ENCODE assay signal across 34 cellular contexts in the genomic region with DNA sequence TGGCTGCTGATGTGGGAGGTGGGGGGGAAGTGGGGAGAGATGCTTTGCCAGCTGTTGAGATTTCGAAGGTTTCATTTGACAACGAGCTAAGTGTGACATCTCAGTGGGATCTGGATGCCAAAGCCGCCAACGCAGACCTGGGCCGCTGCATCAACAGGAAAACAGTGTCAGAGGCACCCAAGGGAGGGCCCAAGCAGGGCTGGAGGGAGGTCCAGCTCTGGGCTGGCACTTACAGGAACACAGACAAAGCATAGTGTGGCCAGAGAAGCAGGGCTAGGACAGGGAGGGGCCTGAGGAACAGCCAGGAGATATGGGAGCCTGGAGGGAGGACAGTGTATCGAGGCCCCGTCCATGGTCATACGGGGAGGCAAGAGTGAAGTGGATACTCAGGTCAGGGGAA.
DNase-seq lines count a peak whose midpoint lies in the region; ATAC-seq and TF ChIP-seq lines count a peak whose summit lies in the region.
"Had no signal": no experiment of that assay in that cellular context is flagged by ENCODE, and none has a peak within 500 bp of the region (broad histone marks: within the 10 kb centered on the region; RNA-seq: fewer than 3 reads in every experiment).

No MANE protein-coding gene starts in this region.

- H3K9me3 ChIP-seq in breast epithelium: peaks cover 0 to 2% of the 10 kb centered on the region in 2 donors
- H3K9me3 ChIP-seq: SJCRH30 had no signal

- CTCF ChIA-PET in MCF 10A (lab: Yijun Ruan, JAX): interaction anchor here (0.7 to 1.6 kb wide), 3 partner anchors 19 to 109 kb away, joined by 3 to 6 read pairs (median 4); no protein-coding TSS in a partner anchor

- H3K27ac Mint-ChIP-seq in MCF 10A (ENCODE audit: low read depth, unreplicated experiment): peak overlapping the region; percentile 49
- H3K27ac Mint-ChIP-seq in natural killer cell: no peak overlapping the region
- H3K27ac Mint-ChIP-seq: activated CD4-positive, alpha-beta T cell treated with anti-CD3 and anti-CD28 coated beads, Interleukin-2, amount 10 ng/mL, durations not matched to agents 24 days and 14 days; activated T-helper 2 cell treated with anti-CD3 and anti-CD28 coated beads, Interferon-gamma antibody, Interleukin-2, Interleukin-4, amounts not matched to agents 10 μg/mL and 5 μg/mL and 100 μg/mL, durations not matched to agents 14 hours and 24 hours and 36 hours; B cell; CD4-positive, alpha-beta memory T cell; effector memory CD8-positive, alpha-beta T cell; stimulated activated effector memory CD8-positive, alpha-beta T cell treated with anti-CD3 and anti-CD28 coated beads, Interleukin-12 subunit alpha, Interleukin-12 subunit beta, amount 100 ng/mL, for 72 hours had no signal

- H3K4me3 Mint-ChIP-seq in MCF 10A (ENCODE audit: unreplicated experiment) (no peak overlapping the region), natural killer cell (no peak overlapping the region)
- H3K4me3 Mint-ChIP-seq: activated CD4-positive, alpha-beta T cell treated with anti-CD3 and anti-CD28 coated beads, Interleukin-2, amount 10 ng/mL, durations not matched to agents 24 days and 14 days; B cell; CD4-positive, alpha-beta memory T cell; effector memory CD8-positive, alpha-beta T cell; naive B cell; stimulated activated effector memory CD8-positive, alpha-beta T cell treated with anti-CD3 and anti-CD28 coated beads, Interleukin-12 subunit alpha, Interleukin-12 subunit beta, amount 100 ng/mL, for 72 hours had no signal

- DNase-seq in MCF 10A (ENCODE audit: unreplicated experiment) (no peak), breast epithelium (ENCODE audit: low spot score in 2 of 2) (no peak), natural killer cell (no peak), T-helper 1 cell (no peak), posterior vena cava (ENCODE audit: low spot score) (no peak)
- DNase-seq: activated CD4-positive, alpha-beta T cell treated with anti-CD3 and anti-CD28 coated beads, Interleukin-2, amount 10 ng/mL, durations not matched to agents 24 days and 14 days; activated CD8-positive, alpha-beta memory T cell treated with anti-CD3 and anti-CD28 coated beads for 24 hours; activated T-cell treated with anti-CD3 and anti-CD28 coated beads for 4 hours; aorta; caudate nucleus; CD4-positive, alpha-beta memory T cell; cortex of kidney; effector memory CD8-positive, alpha-beta T cell; erythroblast; foreskin fibroblast; head of caudate nucleus; islet precursor cell; left ventricle myocardium superior; naive B cell; NCI-H1092; NCI-H187 treated with DMSO at 0.1 percent for 48 hours; NCI-H2227 treated with DMSO at 0.1 percent for 48 hours; NCI-H774; nucleus accumbens; SJCRH30; stimulated activated CD4-positive, alpha-beta T cell treated with anti-CD3 and anti-CD28 coated beads, Interleukin-15, amount 100 ng/mL, for 24 hours; T1000; WERI-Rb-1 had no signal

- H3K4me1 Mint-ChIP-seq in MCF 10A (ENCODE audit: insufficient read depth, unreplicated experiment) (peaks cover 9% of the 10 kb centered on the region), natural killer cell (no peaks in the 10 kb centered on the region)
- H3K4me1 Mint-ChIP-seq: activated CD4-positive, alpha-beta T cell treated with anti-CD3 and anti-CD28 coated beads, Interleukin-2, amount 10 ng/mL, durations not matched to agents 24 days and 14 days; B cell; CD4-positive, alpha-beta memory T cell; stimulated activated effector memory CD8-positive, alpha-beta T cell treated with anti-CD3 and anti-CD28 coated beads, Interleukin-12 subunit alpha, Interleukin-12 subunit beta, amount 100 ng/mL, for 72 hours had no signal

- H3K9me3 Mint-ChIP-seq in MCF 10A (ENCODE audit: unreplicated experiment) (no peaks in the 10 kb centered on the region), natural killer cell (no peaks in the 10 kb centered on the region)
- H3K9me3 Mint-ChIP-seq: activated CD4-positive, alpha-beta T cell treated with anti-CD3 and anti-CD28 coated beads, Interleukin-2, amount 10 ng/mL, durations not matched to agents 24 days and 14 days; activated naive CD4-positive, alpha-beta T cell treated with anti-CD3 and anti-CD28 coated beads, Interleukin-2, amount 50 U/mL, for 72 hours; activated T-helper 2 cell treated with anti-CD3 and anti-CD28 coated beads, Interferon-gamma antibody, Interleukin-2, Interleukin-4, amounts not matched to agents 10 μg/mL and 5 μg/mL and 100 μg/mL, durations not matched to agents 14 hours and 24 hours and 36 hours; effector memory CD8-positive, alpha-beta T cell; stimulated activated effector memory CD8-positive, alpha-beta T cell treated with anti-CD3 and anti-CD28 coated beads, Interleukin-12 subunit alpha, Interleukin-12 subunit beta, amount 100 ng/mL, for 72 hours had no signal

- H3K27me3 ChIP-seq in breast epithelium: no peaks in the 10 kb centered on the region
- H3K27me3 ChIP-seq: SJCRH30 had no signal

- TF ChIP-seq POLR2A in breast epithelium (IDR thresholded peaks at IDR 0.05): no peak

- BruUV-seq in MCF 10A (replicated peaks; lab: Mats Ljungman, UMichigan): no TSS peak

- intact Hi-C loops in MCF 10A (cut with micrococcal nuclease) (no loop called here), breast epithelium (cut with DNase I; ENCODE audit: low total_unique reads) (no loop called here), natural killer cell (cut with micrococcal nuclease) (no loop called here), posterior vena cava (cut with DNase I) (loop anchor here in 1 of 2 donors (10.0 kb wide), 1 partner anchor 312 kb away; a partner anchor contains a TSS)

- no peaks in the 10 kb centered on the region for H3K4me1 ChIP-seq in breast epithelium
- H3K4me1 ChIP-seq: SJCRH30 had no signal

- TF ChIP-seq CTCF in MCF 10A (IDR thresholded peaks at IDR 0.05; ENCODE audit: unreplicated experiment) (no peak), breast epithelium (IDR thresholded peaks at IDR 0.05) (no peak), natural killer cell (IDR thresholded peaks at IDR 0.05) (no peak)

- no peaks in the 10 kb centered on the region for H3K27me3 Mint-ChIP-seq in MCF 10A (ENCODE audit: insufficient read depth, unreplicated experiment)
- no peaks in the 10 kb centered on the region for H3K27me3 Mint-ChIP-seq in natural killer cell (ENCODE audit: low read depth in 2 of 2)
- H3K27me3 Mint-ChIP-seq: activated CD4-positive, alpha-beta T cell treated with anti-CD3 and anti-CD28 coated beads, Interleukin-2, amount 10 ng/mL, durations not matched to agents 24 days and 14 days; B cell; CD4-positive, alpha-beta memory T cell; naive B cell had no signal

- ATAC-seq in esophagus mucosa: peak; percentile 13
- ATAC-seq in natural killer cell: no peak
- ATAC-seq: activated naive CD4-positive, alpha-beta T cell treated with anti-CD3 and anti-CD28 coated beads, Interleukin-2, amount 50 U/mL, for 72 hours; effector memory CD8-positive, alpha-beta T cell; left ventricle myocardium superior; stimulated activated effector memory CD8-positive, alpha-beta T cell treated with anti-CD3 and anti-CD28 coated beads, Interleukin-12 subunit alpha, Interleukin-12 subunit beta, amount 100 ng/mL, for 72 hours had no signal

- POLR2A ChIA-PET in MCF 10A (lab: Yijun Ruan, JAX): interaction anchor here (0.6 to 4.0 kb wide), 9 partner anchors 15 to 152 kb away, joined by 3 to 14 read pairs (median 6); a partner anchor contains a TSS

- H3K4me3 ChIP-seq in breast epithelium (no peak overlapping the region), skin epidermis (no peak overlapping the region)
- H3K4me3 ChIP-seq: SJCRH30 had no signal

- H3K27ac ChIP-seq in breast epithelium: peak overlapping the region in 1 of 2 donors; percentile 77
- H3K27ac ChIP-seq in skin epidermis: peak overlapping the region in 19 of 21 experiments; percentile 16 to 81 (median 62)
- H3K27ac ChIP-seq: SJCRH30, WERI-Rb-1 had no signal

- H3K36me3 ChIP-seq in breast epithelium: no peaks in the 10 kb centered on the region

- H3K36me3 Mint-ChIP-seq in MCF 10A (ENCODE audit: insufficient read depth, unreplicated experiment): peaks cover 86% of the 10 kb centered on the region
- H3K36me3 Mint-ChIP-seq in natural killer cell: no peaks in the 10 kb centered on the region
- H3K36me3 Mint-ChIP-seq: activated naive CD4-positive, alpha-beta T cell treated with anti-CD3 and anti-CD28 coated beads, Interleukin-2, amount 50 U/mL, for 72 hours; CD4-positive, alpha-beta memory T cell; naive B cell; stimulated activated effector memory CD8-positive, alpha-beta T cell treated with anti-CD3 and anti-CD28 coated beads, Interleukin-12 subunit alpha, Interleukin-12 subunit beta, amount 100 ng/mL, for 72 hours had no signal
